In the genomic region with DNA sequence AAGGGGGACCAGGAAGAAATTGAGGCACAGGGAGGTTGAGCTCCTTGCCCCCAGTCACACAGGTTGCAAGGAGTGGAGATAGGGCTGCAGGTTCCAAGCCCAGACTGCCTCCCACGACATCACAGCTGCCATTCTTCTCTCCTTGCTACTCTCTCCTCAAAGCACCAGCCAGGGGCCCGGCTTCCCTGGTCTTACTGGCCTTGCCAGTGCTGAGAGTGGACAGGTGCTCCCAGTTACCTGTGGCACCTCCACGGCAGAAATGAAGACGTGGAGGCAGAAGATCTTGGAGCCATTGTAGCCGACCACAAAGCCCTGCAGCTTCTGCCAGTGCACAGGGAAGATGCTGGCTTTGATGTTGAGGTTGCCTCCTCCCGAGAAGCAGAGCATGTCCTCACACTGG, we compare ENCODE assay signal across 34 cellular contexts.
"Had no signal": no experiment of that assay in that cellular context is flagged by ENCODE, and none has a peak within 500 bp of the region (broad histone marks: within the 10 kb centered on the region; RNA-seq: fewer than 3 reads in every experiment).

No MANE protein-coding gene starts in this region.

- H3K4me3 ChIP-seq: MG63 had no signal

- H3K9ac ChIP-seq: KMS-11 had no signal

- H3K36me3 ChIP-seq: MG63 had no signal

- H3K27ac ChIP-seq: KMS-11 had no signal

- H3K4me2 ChIP-seq: KMS-11 had no signal

- DNase-seq: Karpas-422, Kasumi-1, MG63, MM.1S, MV-4-11, NCI-H1048, NCI-H1092, NCI-H1092 treated with DMSO at 0.1 percent for 48 hours, NCI-H1105, NCI-H1105 treated with DMSO at 0.1 percent for 48 hours, NCI-H1417, NCI-H1417 treated with DMSO at 0.1 percent for 48 hours, NCI-H1436, NCI-H1436 treated with DMSO at 0.1 percent for 48 hours, NCI-H146, NCI-H1694, NCI-H1694 treated with DMSO at 0.1 percent for 48 hours, NCI-H187, NCI-H187 treated with DMSO at 0.1 percent for 48 hours, NCI-H1930, NCI-H2029, NCI-H2029 treated with DMSO at 0.1 percent for 48 hours, NCI-H2081, NCI-H2081 treated with DMSO at 0.1 percent for 48 hours, NCI-H2107, NCI-H2171, NCI-H2171 treated with DMSO at 0.1 percent for 48 hours, NCI-H2227 treated with DMSO at 0.1 percent for 48 hours, NCI-H226, NCI-H345, NCI-H446, NCI-H446 treated with DMSO at 0.1 percent for 48 hours, NCI-H510A had no signal

- H3K27me3 ChIP-seq: MG63 had no signal
